8 cellular contexts compared by ENCODE assay signal in the genomic region with DNA sequence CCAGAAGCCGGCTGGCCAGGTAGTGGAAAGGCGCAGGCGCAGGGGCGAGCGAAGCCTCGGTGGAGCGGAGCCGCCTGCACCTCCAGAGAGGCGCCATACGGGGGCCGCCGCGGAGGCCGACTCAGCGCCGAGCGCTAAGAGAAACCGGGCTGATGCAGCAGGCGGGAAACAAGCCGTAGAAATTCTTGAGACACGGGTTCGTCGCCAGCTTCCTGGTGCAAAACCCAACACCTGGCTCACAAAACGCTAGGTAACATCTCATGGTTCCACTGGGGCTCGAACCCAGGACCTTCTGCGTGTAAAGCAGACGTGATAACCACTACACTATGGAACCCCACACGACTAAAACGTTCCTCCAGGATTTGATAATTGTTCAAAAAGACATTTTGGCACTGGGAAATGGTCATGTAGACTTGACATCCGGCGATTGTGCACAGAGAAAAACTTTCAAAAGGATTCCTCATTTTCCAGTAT. TPM values are rescaled to one million over a fixed set of nuclear protein-coding genes. Genes with fewer than 3 reads are reported as not detected.
DNase-seq lines count a peak whose midpoint lies in the region; ATAC-seq and TF ChIP-seq lines count a peak whose summit lies in the region.

No MANE protein-coding gene starts in this region.

- H3K36me3 ChIP-seq in adrenal gland (replicated peaks in 1 of 2) = no peaks in the 10 kb centered on the region
- no peaks in the 10 kb centered on the region for H3K36me3 ChIP-seq in right atrium auricular region
- H3K36me3 ChIP-seq in psoas muscle (ENCODE audit: insufficient read depth in 1 of 2, low read depth in 1 of 2) = no peaks in the 10 kb centered on the region
- no peaks in the 10 kb centered on the region for H3K36me3 ChIP-seq in urinary bladder (ENCODE audit: insufficient read depth)

- WGBS in adrenal gland, 4 donors = 0 to 1% (median 0%) methylated on average over 4 to 31 of the region's 31 CpGs
- 0 to 2% (median 1%) methylated on average over 31 of the region's 31 CpGs for WGBS in psoas muscle, 3 donors
- WGBS in urinary bladder = under 1% methylated on average over 31 of the region's 31 CpGs

- TF ChIP-seq CTCF in GM12874 (IDR thresholded peaks at IDR 0.05; ENCODE audit: insufficient read depth, low read depth, low read length) = peak; percentile 65
- TF ChIP-seq CTCF in adrenal gland (IDR thresholded peaks at IDR 0.05) = peak; percentile 15 to 70 (median 50)
- TF ChIP-seq CTCF in right atrium auricular region (IDR thresholded peaks at IDR 0.05) = peak; percentile 44 to 58
- TF ChIP-seq CTCF in psoas muscle (IDR thresholded peaks at IDR 0.05) = peak; percentile 51

- ATAC-seq in HG02798 (IDR thresholded peaks at IDR 0.05; ENCODE audit: poor library complexity, unreplicated experiment) = peak; percentile 91
- ATAC-seq in psoas muscle = peak; percentile 87 to 89 (median 88)

- DNase-seq in NCI-H1417 (lab: John Stamatoyannopoulos, UW) = peak; percentile 92 to 99 (median 97)
- peak; percentile 74 for DNase-seq in T follicular helper cell (ENCODE audit: low read depth)
- DNase-seq in adrenal gland = peak; percentile 79 to 96 (median 86)
- DNase-seq in right atrium auricular region (ENCODE audit: low spot score) = peak; percentile 83
- peak; percentile 80 to 84 for DNase-seq in psoas muscle

- peak overlapping the region; percentile 73 to 91 (median 88) for H3K27ac ChIP-seq in adrenal gland
- H3K27ac ChIP-seq in right atrium auricular region = peak overlapping the region; percentile 80 to 89
- peak overlapping the region; percentile 87 for H3K27ac ChIP-seq in psoas muscle
- H3K27ac ChIP-seq in urinary bladder (ENCODE audit: low read depth) = peak overlapping the region; percentile 53

- H3K4me3 ChIP-seq in adrenal gland (peak overlapping the region in 2 of 4 donors; percentile 37 to 48), right atrium auricular region (peak overlapping the region; percentile 51 to 54), psoas muscle (peak overlapping the region; percentile 66), urinary bladder (ENCODE audit: low read depth, low read length) (peak overlapping the region; percentile 29)

- peak; percentile 3 to 23 for TF ChIP-seq POLR2A in adrenal gland (IDR thresholded peaks at IDR 0.05)

- H3K27me3 ChIP-seq in adrenal gland (no peaks in the 10 kb centered on the region), right atrium auricular region (no peaks in the 10 kb centered on the region), psoas muscle (ENCODE audit: insufficient read depth in 3 of 3, low read length in 2 of 3) (no peaks in the 10 kb centered on the region)

- H3K9me3 ChIP-seq in adrenal gland (replicated peaks in 1 of 3) (no peaks in the 10 kb centered on the region), right atrium auricular region (no peaks in the 10 kb centered on the region), psoas muscle (no peaks in the 10 kb centered on the region)

- H3K4me1 ChIP-seq in adrenal gland (replicated peaks in 1 of 2) (peaks cover 11 to 35% of the 10 kb centered on the region in 2 donors), right atrium auricular region (peaks cover 0 to 6% of the 10 kb centered on the region in 2 donors), psoas muscle (no peaks in the 10 kb centered on the region), urinary bladder (ENCODE audit: insufficient read depth) (no peaks in the 10 kb centered on the region)

- intact Hi-C loops in adrenal gland (cut with DNase I) = loop anchor here in 1 of 2 donors (5.0 kb wide), 1 partner anchor 67 kb away; the partner anchor contains the start of gene OSBP
- intact Hi-C loops in psoas muscle (cut with DNase I) = loop anchor here in 1 of 2 donors (5.0 kb wide), 1 partner anchor 117 kb away; the partner anchor contains the start of gene PATL1

RNA-seq across cellular contexts. Expression of gene OR4D9, which starts 39.1 kb away (rescaled TPM):
- total RNA-seq in adrenal gland (not detected), right atrium auricular region (not detected), psoas muscle (not detected), urinary bladder (not detected)
- polyA plus RNA-seq in adrenal gland (not detected), psoas muscle (not detected), urinary bladder (not detected)

RNA-seq across cellular contexts. Expression of gene OR4D11, which starts 47.0 kb away (rescaled TPM):
- total RNA-seq in adrenal gland (not detected), right atrium auricular region (not detected), psoas muscle (not detected), urinary bladder (not detected)
- polyA plus RNA-seq in adrenal gland (not detected), psoas muscle (not detected), urinary bladder (not detected)
